Comparison of ENCODE assay signal across 10 cellular contexts in genomic region chr5:173238312-173239232, GRCh38. TPM values are rescaled to one million over a fixed set of nuclear protein-coding genes. Genes with fewer than 3 reads are reported as not detected.
DNase-seq lines count a peak whose midpoint lies in the region; ATAC-seq and TF ChIP-seq lines count a peak whose summit lies in the region.
"Had no signal": no experiment of that assay in that cellular context is flagged by ENCODE, and none has a peak within 500 bp of the region (broad histone marks: within the 10 kb centered on the region; RNA-seq: fewer than 3 reads in every experiment).

No MANE protein-coding gene starts in this region.

- no peaks in the 10 kb centered on the region for H3K9me3 ChIP-seq in NT2/D1 (ENCODE audit: insufficient read depth, low read length)
- no peaks in the 10 kb centered on the region for H3K9me3 ChIP-seq in right atrium auricular region

- TF ChIP-seq POLR2A in erythroblast (IDR thresholded peaks at IDR 0.05; ENCODE audit: low read length): no peak

- no peak for TF ChIP-seq CTCF in right atrium auricular region (IDR thresholded peaks at IDR 0.05)

- ATAC-seq in GM19467 (IDR thresholded peaks at IDR 0.05; ENCODE audit: unreplicated experiment) (no peak), HG03457 (IDR thresholded peaks at IDR 0.05; ENCODE audit: unreplicated experiment) (no peak)

- H3K9ac ChIP-seq in NT2/D1 (ENCODE audit: insufficient read length, low read depth): no peak overlapping the region

- no peaks in the 10 kb centered on the region for H3K36me3 ChIP-seq in NT2/D1 (ENCODE audit: insufficient read depth, insufficient read length, low read length)
- H3K36me3 ChIP-seq in right atrium auricular region: no peaks in the 10 kb centered on the region

- H3K27me3 ChIP-seq in NT2/D1 (ENCODE audit: insufficient read depth, insufficient read length) (peaks cover 100% of the 10 kb centered on the region), right atrium auricular region (peaks cover 0 to 27% of the 10 kb centered on the region in 2 donors)

- H3K27ac ChIP-seq in right atrium auricular region: peak overlapping the region; percentile 87 to 94

- H3K4me3 ChIP-seq in NT2/D1 (ENCODE audit: insufficient read length, low read depth) (peak overlapping the region; percentile 8), right atrium auricular region (peak overlapping the region; percentile 37 to 57), skeletal muscle cell (ENCODE audit: low read depth, low read length) (peak overlapping the region; percentile 15)

- H3K4me1 ChIP-seq in NT2/D1 (ENCODE audit: insufficient read depth, insufficient read length): peaks cover 5% of the 10 kb centered on the region
- peaks cover 0 to 49% of the 10 kb centered on the region in 2 donors for H3K4me1 ChIP-seq in right atrium auricular region

- DNase-seq in NCI-H510A treated with DMSO at 0.1 percent for 48 hours (lab: John Stamatoyannopoulos, UW): peak; percentile 25
- no peak for DNase-seq in NCI-H510A (lab: John Stamatoyannopoulos, UW)
- no peak for DNase-seq in NT2/D1 (ENCODE audit: low read depth, low spot score)
- no peak for DNase-seq in right atrium auricular region (ENCODE audit: low spot score)
- no peak for DNase-seq in skeletal muscle cell (ENCODE audit: low read depth)
- DNase-seq in erythroblast (lab: John Stamatoyannopoulos, UW): no peak
- DNase-seq: AML-193 had no signal

RNA-seq across cellular contexts. Expression of gene NKX2-5, which starts 3.6 kb away (rescaled TPM):
- 100 to 1,000 TPM; 285 to 402 TPM for total RNA-seq in right atrium auricular region
- total RNA-seq: liver had no signal
